6 cellular contexts compared by ENCODE assay signal in genomic region chr5:177760954-177761353, GRCh38. TPM values are rescaled to one million over a fixed set of nuclear protein-coding genes. Genes with fewer than 3 reads are reported as not detected.
"Had no signal": no experiment of that assay in that cellular context is flagged by ENCODE, and none has a peak within 500 bp of the region (broad histone marks: within the 10 kb centered on the region; RNA-seq: fewer than 3 reads in every experiment).

No MANE protein-coding gene starts in this region.

RNA-seq across cellular contexts. Expression of gene FAM153A, which starts 21.7 kb away (rescaled TPM):
- total RNA-seq: dermis blood vessel endothelial cell, fibroblast of villous mesenchyme, foreskin keratinocyte, kidney epithelial cell, lung microvascular endothelial cell had no signal
- polyA plus RNA-seq: foreskin keratinocyte, immature natural killer cell had no signal
